In genomic region chr3:150544726-150545125, GRCh38 we compare ENCODE assay signal across 7 cellular contexts. TPM values are rescaled to one million over a fixed set of nuclear protein-coding genes. Genes with fewer than 3 reads are reported as not detected.
DNase-seq lines count a peak whose midpoint lies in the region; ATAC-seq and TF ChIP-seq lines count a peak whose summit lies in the region.

No MANE protein-coding gene starts in this region.

- H3K4me1 ChIP-seq in SJSA1 (replicated peaks): peaks cover 13% of the 10 kb centered on the region; the same call in 1 of the 2 replicates

- ATAC-seq in GM18873 (IDR thresholded peaks at IDR 0.05; ENCODE audit: low FRiP score, unreplicated experiment) (no peak), GM18909 (IDR thresholded peaks at IDR 0.05; ENCODE audit: poor library complexity, unreplicated experiment) (no peak)

- H3K4me3 ChIP-seq in H7 (ENCODE audit: insufficient read depth, low read depth, low read length): peak overlapping the region; percentile 95
- peak overlapping the region; percentile 87 for H3K4me3 ChIP-seq in SJSA1
- H3K4me3 ChIP-seq in skin epidermis: peak overlapping the region; percentile 58 to 97 (median 73)

- no peaks in the 10 kb centered on the region for H3K27me3 ChIP-seq in H7 (ENCODE audit: control insufficient read depth, insufficient read depth, low read length)
- H3K27me3 ChIP-seq in SJSA1 (replicated peaks): no peaks in the 10 kb centered on the region

- no peak for TF ChIP-seq CTCF in GM13976 (IDR thresholded peaks at IDR 0.05; ENCODE audit: borderline replicate concordance, control extremely low read depth, extremely low read depth, insufficient read depth, missing control alignments)

- DNase-seq in H7 (no peak), SJSA1 (ENCODE audit: low read depth in 1 of 2, low spot score in 2 of 2) (no peak), fibroblast of peridontal ligament (ENCODE audit: extremely low read depth) (peak; percentile 73), GM13976 (ENCODE audit: low spot score) (no peak)

- H3K27ac ChIP-seq in SJSA1 (no peak overlapping the region), skin epidermis (peak overlapping the region in 8 of 21 experiments; percentile 63 to 100 (median 99))

- in situ Hi-C loops in GM13976 (cut with MboI; ENCODE audit: low sequenced_read_pairs, unreplicated experiment): loop anchor here (25.0 kb wide), 1 partner anchor 168 kb away; the partner anchor contains the start of gene ERICH6

- H3K36me3 ChIP-seq in H7 (replicated peaks; ENCODE audit: control insufficient read depth, insufficient read depth, low read length) (peaks cover 5% of the 10 kb centered on the region), SJSA1 (peaks cover 20% of the 10 kb centered on the region)

- H3K9me3 ChIP-seq in SJSA1 (replicated peaks): no peaks in the 10 kb centered on the region

RNA-seq across cellular contexts. Expression of gene SERP1, which starts 1.6 kb away (rescaled TPM):
- 133 and 143 TPM in 2 replicates for total RNA-seq in H7 (2014; rRNA removed; shearing (Covaris generic))
- 93.9 and 225 TPM in 2 replicates for total RNA-seq in SJSA1 (2014; rRNA removed; shearing (Covaris generic))

RNA-seq across cellular contexts. Expression of gene EIF2A, which starts 1.9 kb away (rescaled TPM):
- 81.3 and 141 TPM in 2 replicates for total RNA-seq in H7 (2014; rRNA removed; shearing (Covaris generic))
- 76.2 and 95.2 TPM in 2 replicates for total RNA-seq in SJSA1 (2014; rRNA removed; shearing (Covaris generic))

RNA-seq across cellular contexts. Expression of gene SELENOT, which starts 58.4 kb away (rescaled TPM):
- 106 and 140 TPM in 2 replicates for total RNA-seq in H7 (2014; rRNA removed; shearing (Covaris generic))
- total RNA-seq in SJSA1 (2014; rRNA removed; shearing (Covaris generic)): 79.7 and 181 TPM in 2 replicates
